22 cellular contexts compared by ENCODE assay signal in the genomic region with DNA sequence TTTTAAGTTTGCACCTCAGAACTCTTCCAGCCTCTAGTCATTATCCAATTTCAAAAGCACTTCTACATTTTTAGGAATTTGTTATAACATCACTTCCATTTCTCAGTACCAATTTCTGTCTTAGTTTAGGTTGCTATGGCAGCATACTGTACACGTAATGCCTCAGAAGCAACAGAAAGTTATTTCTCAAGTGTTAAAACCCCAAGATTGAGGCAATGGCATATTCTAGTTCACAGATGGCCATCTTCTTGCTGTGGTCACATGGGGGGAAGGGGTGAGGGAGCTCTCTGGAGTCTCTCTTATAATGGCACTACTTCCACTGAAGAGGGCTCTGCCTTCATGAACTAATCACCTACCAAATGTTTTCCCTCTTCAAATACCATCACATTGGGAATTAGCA.
"Had no signal": no experiment of that assay in that cellular context is flagged by ENCODE, and none has a peak within 500 bp of the region (broad histone marks: within the 10 kb centered on the region; RNA-seq: fewer than 3 reads in every experiment).

No MANE protein-coding gene starts in this region.

- DNase-seq: activated CD4-positive, alpha-beta memory T cell treated with anti-CD3 and anti-CD28 coated beads for 36 hours; activated CD4-positive, alpha-beta T cell treated with anti-CD3 and anti-CD28 coated beads, Interleukin-2, amount 10 ng/mL, durations not matched to agents 7 days and 5 days; activated CD4-positive, CD25-positive, alpha-beta regulatory T cell; activated CD8-positive, alpha-beta memory T cell treated with anti-CD3 and anti-CD28 coated beads for 24 hours; activated effector memory CD4-positive, alpha-beta T cell treated with anti-CD3 and anti-CD28 coated beads, Interleukin-2, amount 50 U/mL, for 16 hours; activated naive CD4-positive, alpha-beta T cell treated with Interleukin-2 at 50 U/mL for 16 hours; activated T-cell treated with anti-CD3 and anti-CD28 coated beads, Interleukin-2, amount 50 U/mL, for 4 hours; amygdala; NCI-H1092 treated with DMSO at 0.1 percent for 48 hours; NCI-H1436; NCI-H1694 treated with DMSO at 0.1 percent for 48 hours; NCI-H2029 treated with DMSO at 0.1 percent for 48 hours; NCI-H345; NCI-H510A; NCI-H526 treated with DMSO at 0.1 percent for 48 hours; SIG-M5; T-cell; T1000 had no signal

- ATAC-seq: activated naive CD4-positive, alpha-beta T cell treated with anti-CD3 and anti-CD28 coated beads, Interleukin-2, amount 50 U/mL, for 72 hours; activated T-cell treated with anti-CD3 and anti-CD28 coated beads, Interleukin-2, amount 50 U/mL, for 4 hours; T-cell had no signal

- H3K27ac ChIP-seq: SK-N-MC, VCaP had no signal

- H3K4me3 ChIP-seq: SK-N-MC had no signal

- FAIRE-seq: TTC549 had no signal
